In genomic region chr5:127011151-127011550, GRCh38 we compare ENCODE assay signal across 10 cellular contexts. TPM values are rescaled to one million over a fixed set of nuclear protein-coding genes. Genes with fewer than 3 reads are reported as not detected.
A peak's percentile ranks its signal among the peaks of the same experiment; 100 is the strongest.
DNase-seq lines count a peak whose midpoint lies in the region; ATAC-seq, FAIRE-seq and TF ChIP-seq lines count a peak whose summit lies in the region.
"Had no signal": no experiment of that assay in that cellular context is flagged by ENCODE, and none has a peak within 500 bp of the region (broad histone marks: within the 10 kb centered on the region; RNA-seq: fewer than 3 reads in every experiment).

No MANE protein-coding gene starts in this region.

- H2BK120ac ChIP-seq in H1 (replicated peaks; ENCODE audit: low read depth, low read length), result no peak overlapping the region

- H2AFZ ChIP-seq in H1 (ENCODE audit: low read length), result no peak overlapping the region
- H2AFZ ChIP-seq: PC-9 had no signal

- H4K20me1 ChIP-seq in H1 (replicated peaks in 1 of 2; ENCODE audit: control insufficient read depth in 1 of 2, insufficient read depth in 2 of 2, low read length in 2 of 2), result peaks cover 0 to 1% of the 10 kb centered on the region in 2 experiments

- no peak overlapping the region for H3K56ac ChIP-seq in H1 (replicated peaks; ENCODE audit: insufficient read length, low read depth, low read length)

- H2AK5ac ChIP-seq in H1 (ENCODE audit: low read depth, low read length), result no peak overlapping the region

- no peak overlapping the region for H2BK12ac ChIP-seq in H1 (ENCODE audit: low read depth, low read length)

- no peak for TF ChIP-seq EP300 in H1 (IDR thresholded peaks at IDR 0.05; ENCODE audit: borderline replicate concordance in 1 of 2, low read depth in 2 of 2, low read length in 2 of 2)

- no peak for TF ChIP-seq POLR2A in H1 (IDR thresholded peaks at IDR 0.05; ENCODE audit: control extremely low read depth in 1 of 2, low read depth in 2 of 2, low read length in 2 of 2)

- H3K27ac ChIP-seq in H1 (ENCODE audit: low read depth, low read length), result no peak overlapping the region
- H3K27ac ChIP-seq: PC-9 had no signal

- H3K14ac ChIP-seq in H1 (ENCODE audit: insufficient read length), result no peak overlapping the region

- no peak overlapping the region for H3K23ac ChIP-seq in H1 (ENCODE audit: insufficient read length)

- no peaks in the 10 kb centered on the region for H3K36me3 ChIP-seq in H1 (ENCODE audit: control insufficient read depth in 2 of 4, insufficient read depth in 4 of 4, low read length in 3 of 4)

- WGBS in H1 (ENCODE audit: extremely low coverage in 1 of 2, insufficient coverage in 1 of 2, insufficient read length in 1 of 2, insufficient replicate concordance in 2 of 2, low coverage in 1 of 2, low lambda C conversion rate in 2 of 2, missing lambda C conversion rate in 1 of 2), 2 experiments, result 90% methylated on average over 4 of the region's 4 CpGs; no CpG with 5 or more reads in 1 of the 2 experiments

- H3K23me2 ChIP-seq in H1 (ENCODE audit: low read depth, low read length), result no peaks in the 10 kb centered on the region

- no peak overlapping the region for H3K4me3 ChIP-seq in H1 (ENCODE audit: extremely low read depth in 1 of 4, insufficient read depth in 2 of 4, low read depth in 3 of 4, low read length in 4 of 4)
- H3K4me3 ChIP-seq: PC-9 had no signal

- no peaks in the 10 kb centered on the region for H3K27me3 ChIP-seq in H1 (replicated peaks in 1 of 4; ENCODE audit: control insufficient read depth in 3 of 4, extremely low read depth in 1 of 4, insufficient read depth in 3 of 4, low read length in 3 of 4)

- no peaks in the 10 kb centered on the region; the same call in 1 of the 2 replicates for H3K79me1 ChIP-seq in H1 (ENCODE audit: low read depth, low read length)

- H4K5ac ChIP-seq in H1 (ENCODE audit: insufficient read length, low read depth, low read length), result no peak overlapping the region

- no peak overlapping the region for H2BK5ac ChIP-seq in H1 (ENCODE audit: low read depth, low read length)

- no peak overlapping the region for H3K9ac ChIP-seq in H1 (replicated peaks in 1 of 4; ENCODE audit: extremely low read depth in 1 of 4, low read depth in 3 of 4, low read length in 3 of 4)

- no peak overlapping the region for H4K8ac ChIP-seq in H1 (ENCODE audit: extremely low read depth, insufficient read depth, low read length)

- no peak for ATAC-seq in GM18861 (IDR thresholded peaks at IDR 0.05; ENCODE audit: unreplicated experiment)
- ATAC-seq in HG03095 (IDR thresholded peaks at IDR 0.05; ENCODE audit: unreplicated experiment), result no peak

- TF ChIP-seq RAD21 in H1 (IDR thresholded peaks at IDR 0.05 in 1 of 2, conservative IDR thresholded peaks at IDR 0.05 in 1 of 2; ENCODE audit: low read depth in 2 of 2, low read length in 2 of 2), result no peak

- no peak for TF ChIP-seq CTCF in H1 (IDR thresholded peaks at IDR 0.05; ENCODE audit: control extremely low read depth in 1 of 3, insufficient read depth in 1 of 3, low read depth in 1 of 3, low read length in 3 of 3)
- TF ChIP-seq CTCF in GM20000 (IDR thresholded peaks at IDR 0.05; ENCODE audit: extremely low read depth, missing control alignments), result no peak

- no peak overlapping the region for H3K18ac ChIP-seq in H1 (ENCODE audit: extremely low read depth, low read length)

- POLR2A ChIA-PET in H1 (lab: Charles Lee; ENCODE audit: partially characterized antibody), result no interaction called here

- H4K91ac ChIP-seq in H1 (replicated peaks; ENCODE audit: insufficient read length, low read length), result peak overlapping the region; percentile 23

- no peak overlapping the region for H2BK20ac ChIP-seq in H1 (ENCODE audit: low read length)

- H2BK15ac ChIP-seq in H1 (ENCODE audit: low read length), result no peak overlapping the region

- no peak overlapping the region for H3K4me2 ChIP-seq in H1 (ENCODE audit: insufficient read depth in 1 of 2, low read depth in 2 of 2, low read length in 2 of 2)
- H3K4me2 ChIP-seq: PC-9 had no signal

- H3K4me1 ChIP-seq in H1 (replicated peaks in 1 of 4; ENCODE audit: control insufficient read depth in 3 of 4, insufficient read depth in 4 of 4, low read length in 3 of 4), result no peaks in the 10 kb centered on the region; a peak in 1 of 7 replicates

- peaks cover 0 to 8% of the 10 kb centered on the region in 2 experiments; a peak in 1 of 4 replicates for H3K79me2 ChIP-seq in H1 (ENCODE audit: control insufficient read depth in 1 of 2, insufficient read depth in 2 of 2, low read length in 2 of 2)

- no peak overlapping the region for H3K4ac ChIP-seq in H1 (replicated peaks; ENCODE audit: insufficient read length, low read depth, low read length)

- DNase-seq in EL (peak; percentile 96), NCI-H446 (lab: John Stamatoyannopoulos, UW) (peak; percentile 68 to 90), H1 (ENCODE audit: low read depth in 1 of 2, low spot score in 2 of 2) (no peak), renal cortical epithelial cell (ENCODE audit: low read depth) (peak; percentile 43), 8988T (no peak), GM20000 (ENCODE audit: low spot score) (no peak)
- DNase-seq: activated T-cell treated with anti-CD3 and anti-CD28 coated beads for 4 hours, PC-9 had no signal

- CTCF ChIA-PET in H1 (lab: Charles Lee; ENCODE audit: partially characterized antibody), result no interaction called here

- no peak for FAIRE-seq in H1 (lab: Jason Lieb, UNC)

- H3K9me3 ChIP-seq in H1 (ENCODE audit: insufficient read depth in 2 of 2, low read depth in 1 of 2, low read length in 1 of 2), result no peaks in the 10 kb centered on the region

TF ChIP-seq in H1, 55 proteins besides CTCF, POLR2A, EP300 and RAD21:
- no peak for TF ChIP-seq USF2 (IDR thresholded peaks at IDR 0.05; ENCODE audit: low read length)
- TF ChIP-seq MAFK (IDR thresholded peaks at IDR 0.05; ENCODE audit: low read depth, low read length), result no peak
- TF ChIP-seq JUND (IDR thresholded peaks at IDR 0.05; ENCODE audit: low read length), result no peak
- TF ChIP-seq TAF7 (optimal IDR thresholded peaks at IDR 0.05; ENCODE audit: borderline replicate concordance, low read depth, low read length), result no peak
- TF ChIP-seq SIN3A (conservative IDR thresholded peaks at IDR 0.05 in 1 of 2, IDR thresholded peaks at IDR 0.05 in 1 of 2; ENCODE audit: low read depth in 1 of 2, low read length in 2 of 2), result no peak
- no peak for TF ChIP-seq MAX (IDR thresholded peaks at IDR 0.05)
- no peak for TF ChIP-seq SAP30 (IDR thresholded peaks at IDR 0.05; ENCODE audit: insufficient read depth, insufficient replicate concordance, low read length)
- TF ChIP-seq ZNF274 (IDR thresholded peaks at IDR 0.05; ENCODE audit: borderline replicate concordance, extremely low read depth, low read length), result no peak
- no peak for TF ChIP-seq CBX5 (IDR thresholded peaks at IDR 0.05; ENCODE audit: low read depth, low read length)
- no peak for TF ChIP-seq RFX5 (IDR thresholded peaks at IDR 0.05; ENCODE audit: borderline replicate concordance, low read depth, low read length)
- TF ChIP-seq HDAC2 (IDR thresholded peaks at IDR 0.05; ENCODE audit: borderline replicate concordance in 1 of 2, low read depth in 2 of 2, low read length in 2 of 2), result no peak
- TF ChIP-seq RBBP5 (IDR thresholded peaks at IDR 0.05; ENCODE audit: borderline replicate concordance, low read depth, low read length), result no peak
- TF ChIP-seq TEAD4 (IDR thresholded peaks at IDR 0.05; ENCODE audit: low read depth, low read length), result no peak
- TF ChIP-seq HDAC6 (IDR thresholded peaks at IDR 0.05; ENCODE audit: low read depth, low read length), result no peak
- no peak for TF ChIP-seq TAF1 (IDR thresholded peaks at IDR 0.05; ENCODE audit: low read depth, low read length)
- TF ChIP-seq NANOG (IDR thresholded peaks at IDR 0.05; ENCODE audit: insufficient read depth, low read depth, low read length, poor library complexity, severe bottlenecking), result no peak
- no peak for TF ChIP-seq ASH2L (IDR thresholded peaks at IDR 0.05; ENCODE audit: low read length)
- no peak for TF ChIP-seq YY1 (IDR thresholded peaks at IDR 0.05; ENCODE audit: low read depth, low read length)
TF ChIP-seq in H1: peak in this region for 0.

RNA-seq across cellular contexts. Expression of gene MARCHF3, which starts 19.2 kb away (rescaled TPM):
- total RNA-seq in H1 (2021; fragmentation: NEBNext Ultra II Directional; extraction: Animal tissue kit (Norgen Biotek cat#: 25700)), result 12.0 and 14.0 TPM in 2 replicates
- polyA plus RNA-seq in H1 (2011; rRNA removed), result 11.1 and 16.9 TPM in 2 replicates
- 10.9 TPM for polyA plus RNA-seq in H1 (2011; cell fraction: cytosol; rRNA removed)
- polyA plus RNA-seq in H1 (2011; cell fraction: nucleus; rRNA removed), result 14.1 TPM
- 11.8 to 13.5 TPM (median 12.9 TPM) in 4 replicates for polyA plus RNA-seq in H1 (2012, experiment 1 of 2)
- 9.3 TPM for polyA plus RNA-seq in H1 (2012, experiment 2 of 2)
- polyA plus RNA-seq in H1 (2013, experiment 1 of 2), result 5.7 TPM
- polyA plus RNA-seq in H1 (2013, experiment 2 of 2), result 8.1 TPM
- 19.0 and 23.9 TPM in 2 replicates for polyA minus RNA-seq in H1 (2011; rRNA and poly(A)+ RNA removed)
- 10.1 TPM for polyA minus RNA-seq in H1 (2011; cell fraction: cytosol; rRNA and poly(A)+ RNA removed)
- polyA minus RNA-seq in H1 (2011; cell fraction: nucleus; rRNA and poly(A)+ RNA removed), result 32.0 TPM
- 1.0 and 1.7 TPM in 2 replicates for total RNA-seq in renal cortical epithelial cell

Comparison
In these comparisons a context has a peak if more than half of its experiments do, and no peak if none do; other contexts are left out.
1. DNase-seq: peak in EL (single experiment), NCI-H446 (2 of 2) and renal cortical epithelial cell (single experiment); none in H1 (0 of 2), 8988T (single experiment) and GM20000 (single experiment).